Comparison of ENCODE assay signal across 10 cellular contexts in genomic region chr9:123927625-123928308, GRCh38. TPM values are rescaled to one million over a fixed set of nuclear protein-coding genes. Genes with fewer than 3 reads are reported as not detected.
DNase-seq lines count a peak whose midpoint lies in the region; ATAC-seq, FAIRE-seq and TF ChIP-seq lines count a peak whose summit lies in the region.
"Had no signal": no experiment of that assay in that cellular context is flagged by ENCODE, and none has a peak within 500 bp of the region (broad histone marks: within the 10 kb centered on the region; RNA-seq: fewer than 3 reads in every experiment).

No MANE protein-coding gene starts in this region.

- no peaks in the 10 kb centered on the region for H3K27me3 ChIP-seq in suprapubic skin

- CTCF ChIA-PET in T-cell (lab: Charles Lee): no interaction called here

- POLR2A ChIA-PET in T-cell (lab: Charles Lee): interaction anchor here in 1 of 2 donors (0.6 kb wide), 1 partner anchor 25 kb away, joined by 4 read pairs; no protein-coding TSS in a partner anchor

- no peak for ATAC-seq in T-cell (replicated peaks in 1 of 4)

- peaks cover 4 to 5% (median 4%) of the 10 kb centered on the region in 3 donors for H3K9me3 Mint-ChIP-seq in T-cell

- intact Hi-C loops in kidney (cut with DNase I): no loop called here

- peaks cover 38 to 54% (median 41%) of the 10 kb centered on the region in 3 donors for H3K4me1 Mint-ChIP-seq in T-cell

- TF ChIP-seq POLR2A in suprapubic skin (IDR thresholded peaks at IDR 0.05): no peak

- H3K9me3 ChIP-seq in kidney (ENCODE audit: control insufficient read depth in 1 of 2, low read length in 2 of 2): no peaks in the 10 kb centered on the region
- H3K9me3 ChIP-seq in suprapubic skin: no peaks in the 10 kb centered on the region

- 45% methylated on average over 3 of the region's 3 CpGs for WGBS in suprapubic skin

- TF ChIP-seq EP300 in suprapubic skin (IDR thresholded peaks at IDR 0.05): no peak

- H3K4me3 Mint-ChIP-seq in T-cell: peak overlapping the region; percentile 13 to 85 (median 81)

- FAIRE-seq in kidney (lab: Jason Lieb, UNC): no peak

- DNase-seq in AG20443 (ENCODE audit: low spot score): peak; percentile 48
- DNase-seq in HFF-Myc (ENCODE audit: extremely low read depth, low read depth): no peak
- DNase-seq in T-cell: no peak
- DNase-seq in kidney: no peak
- no peak for DNase-seq in 8988T
- no peak for DNase-seq in UCSD-AML1 (lab: John Stamatoyannopoulos, UW; ENCODE audit: unreplicated experiment)
- DNase-seq in activated CD8-positive, alpha-beta memory T cell treated with anti-CD3 and anti-CD28 coated beads for 24 hours: no peak
- no peak for DNase-seq in suprapubic skin (ENCODE audit: low spot score in 2 of 2)
- DNase-seq: activated CD4-positive, CD25-positive, alpha-beta regulatory T cell; retina had no signal

- H3K9ac ChIP-seq in kidney (ENCODE audit: low read length in 2 of 2): no peak overlapping the region

- peak overlapping the region in 1 of 2 donors; percentile 8 for H3K27ac Mint-ChIP-seq in T-cell

- H3K27ac ChIP-seq in kidney (ENCODE audit: low read depth in 2 of 2, low read length in 2 of 2): peak overlapping the region in 1 of 2 donors; percentile 15
- no peak overlapping the region for H3K27ac ChIP-seq in suprapubic skin

- no peak for TF ChIP-seq CTCF in HFF-Myc (IDR thresholded peaks at IDR 0.05; ENCODE audit: low read depth, low read length, missing control alignments)
- TF ChIP-seq CTCF in kidney (IDR thresholded peaks at IDR 0.05; ENCODE audit: borderline replicate concordance, extremely low read depth, insufficient read depth): no peak
- no peak for TF ChIP-seq CTCF in suprapubic skin (IDR thresholded peaks at IDR 0.05)

- no peaks in the 10 kb centered on the region for H3K27me3 Mint-ChIP-seq in T-cell

- H3K36me3 Mint-ChIP-seq in T-cell: peaks cover 4% of the 10 kb centered on the region

- no peaks in the 10 kb centered on the region for H3K36me3 ChIP-seq in kidney (ENCODE audit: control insufficient read depth in 1 of 2, insufficient read depth in 2 of 2, low read length in 2 of 2)
- H3K36me3 ChIP-seq in suprapubic skin: no peaks in the 10 kb centered on the region

- H3K4me3 ChIP-seq in HFF-Myc (replicated peaks; ENCODE audit: low read depth, low read length) (peak overlapping the region; percentile 87), kidney (ENCODE audit: low read length in 2 of 2) (peak overlapping the region; percentile 9 to 76), suprapubic skin (no peak overlapping the region)

- H3K4me1 ChIP-seq in kidney (ENCODE audit: control insufficient read depth in 1 of 2, insufficient read depth in 1 of 2, low read depth in 1 of 2, low read length in 2 of 2): peaks cover 13 to 17% of the 10 kb centered on the region in 2 donors
- peaks cover 22% of the 10 kb centered on the region for H3K4me1 ChIP-seq in suprapubic skin

RNA-seq across cellular contexts. Expression of gene DENND1A, which starts 2.2 kb away (rescaled TPM):
- total RNA-seq in T-cell (10 to 100 TPM; 12.4 to 19.9 (median 14.1) TPM), kidney (19.6 TPM), suprapubic skin (10 to 100 TPM; 15.8 to 33.5 (median 23.9) TPM)
- 16.3 TPM for polyA plus RNA-seq in kidney (ENCODE audit: insufficient read depth, low read depth, low replicate concordance)
